8 cellular contexts compared by ENCODE assay signal in the genomic region with DNA sequence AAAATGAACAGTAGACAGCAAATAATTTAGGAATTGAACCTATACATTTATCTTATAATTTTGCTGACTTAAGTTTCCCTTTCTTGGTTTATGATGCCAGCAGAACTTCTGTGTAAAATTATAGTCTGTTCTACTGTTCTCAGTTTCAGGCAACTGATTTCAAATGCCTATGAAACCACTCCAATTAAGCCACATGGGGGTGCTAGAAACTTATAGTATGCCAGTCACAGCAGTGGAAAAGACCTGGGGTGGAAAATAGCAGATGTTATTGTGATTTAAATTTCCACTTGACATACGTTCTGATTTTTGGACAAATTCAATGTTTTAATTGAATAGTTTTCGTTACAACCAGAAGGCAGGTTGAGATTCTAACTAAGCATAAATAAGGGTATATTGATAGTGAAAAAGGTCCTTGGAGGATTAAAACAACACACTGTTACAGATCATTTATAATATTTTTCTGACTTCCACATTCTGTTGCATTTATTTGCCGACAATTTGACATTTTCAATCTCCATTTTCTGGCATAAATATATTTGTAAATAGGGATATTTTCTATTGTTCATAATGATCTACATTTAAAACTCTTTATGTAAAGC.
DNase-seq lines count a peak whose midpoint lies in the region; ATAC-seq, FAIRE-seq and TF ChIP-seq lines count a peak whose summit lies in the region.

No MANE protein-coding gene starts in this region.

- no peaks in the 10 kb centered on the region for H3K36me3 ChIP-seq in neural progenitor cell

- H3K27me3 ChIP-seq in neural progenitor cell = no peaks in the 10 kb centered on the region

- no peak overlapping the region for H3K4me3 Mint-ChIP-seq in neural progenitor cell
- no peak overlapping the region for H3K4me3 Mint-ChIP-seq in activated T-helper 17 cell treated with anti-CD3 and anti-CD28 coated beads, Interleukin-2, amount 50 U/mL, for 72 hours

- H3K4me1 ChIP-seq in neural progenitor cell = peaks cover 10% of the 10 kb centered on the region

- no peak overlapping the region for H2AFZ ChIP-seq in neural progenitor cell (replicated peaks)

- DNase-seq in D721Med (ENCODE audit: insufficient read length, low spot score) (no peak), NCI-H526 treated with DMSO at 0.1 percent for 48 hours (lab: John Stamatoyannopoulos, UW) (peak; percentile 39), coronary artery (ENCODE audit: low spot score) (no peak), neural progenitor cell (ENCODE audit: low spot score) (peak; percentile 66)
- no peak for DNase-seq in activated CD8-positive, alpha-beta memory T cell treated with anti-CD3 and anti-CD28 coated beads for 24 hours

- H3K27ac Mint-ChIP-seq in neural progenitor cell = no peak overlapping the region
- no peak overlapping the region for H3K27ac Mint-ChIP-seq in activated T-helper 17 cell treated with anti-CD3 and anti-CD28 coated beads, Interleukin-2, amount 50 U/mL, for 72 hours

- H3K4me3 ChIP-seq in coronary artery (no peak overlapping the region), neural progenitor cell (no peak overlapping the region)

- H3F3A ChIP-seq in neural progenitor cell (ENCODE audit: low read depth) = no peaks in the 10 kb centered on the region

- peak; percentile 68 for ATAC-seq in GM19452 (IDR thresholded peaks at IDR 0.05; ENCODE audit: unreplicated experiment)
- ATAC-seq in HG03565 (IDR thresholded peaks at IDR 0.05; ENCODE audit: unreplicated experiment) = peak; percentile 79
- ATAC-seq in activated T-helper 17 cell treated with anti-CD3 and anti-CD28 coated beads, Interleukin-2, amount 50 U/mL, for 72 hours (replicated peaks) = no peak

- no peaks in the 10 kb centered on the region for H3K36me3 Mint-ChIP-seq in neural progenitor cell
- H3K36me3 Mint-ChIP-seq in activated T-helper 17 cell treated with anti-CD3 and anti-CD28 coated beads, Interleukin-2, amount 50 U/mL, for 72 hours (ENCODE audit: low read depth) = no peaks in the 10 kb centered on the region

- H3K27ac ChIP-seq in coronary artery = no peak overlapping the region
- H3K27ac ChIP-seq in neural progenitor cell = no peak overlapping the region

- H3K9me3 ChIP-seq in neural progenitor cell (ENCODE audit: low read depth) = no peaks in the 10 kb centered on the region

- H3K4me2 ChIP-seq in neural progenitor cell = no peak overlapping the region

- H3K79me2 ChIP-seq in neural progenitor cell (ENCODE audit: low read depth) = no peaks in the 10 kb centered on the region

- TF ChIP-seq CTCF in D721Med (IDR thresholded peaks at IDR 0.05; ENCODE audit: insufficient read depth, missing control alignments) (peak; percentile 85), coronary artery (IDR thresholded peaks at IDR 0.05) (peak; percentile 33), neural progenitor cell (IDR thresholded peaks at IDR 0.05) (peak; percentile 80)

- peaks cover 6% of the 10 kb centered on the region for H3K4me1 Mint-ChIP-seq in neural progenitor cell
- no peaks in the 10 kb centered on the region for H3K4me1 Mint-ChIP-seq in activated T-helper 17 cell treated with anti-CD3 and anti-CD28 coated beads, Interleukin-2, amount 50 U/mL, for 72 hours

- no peaks in the 10 kb centered on the region for H4K20me1 ChIP-seq in neural progenitor cell (ENCODE audit: low read depth)

- FAIRE-seq in D721Med (lab: Jason Lieb, UNC) = peak; percentile 95

- no peak overlapping the region for H3K9ac ChIP-seq in neural progenitor cell

- H3K9me3 Mint-ChIP-seq in neural progenitor cell = no peaks in the 10 kb centered on the region
- H3K9me3 Mint-ChIP-seq in activated T-helper 17 cell treated with anti-CD3 and anti-CD28 coated beads, Interleukin-2, amount 50 U/mL, for 72 hours = no peaks in the 10 kb centered on the region

- no peaks in the 10 kb centered on the region for H3K27me3 Mint-ChIP-seq in neural progenitor cell (ENCODE audit: insufficient read depth, low read depth)
- H3K27me3 Mint-ChIP-seq in activated T-helper 17 cell treated with anti-CD3 and anti-CD28 coated beads, Interleukin-2, amount 50 U/mL, for 72 hours = peaks cover 4% of the 10 kb centered on the region

Comparison
In these comparisons a context has a peak if more than half of its experiments do, and no peak if none do; other contexts are left out.
1. DNase-seq: peak in NCI-H526 treated with DMSO at 0.1 percent for 48 hours (single experiment) and neural progenitor cell (single experiment); none in D721Med (single experiment), coronary artery (single experiment) and activated CD8-positive, alpha-beta memory T cell treated with anti-CD3 and anti-CD28 coated beads for 24 hours (single experiment).
2. CTCF ChIP-seq: peak in every context shown above with its lines; median percentile 85 in D721Med; 80 in neural progenitor cell; 33 in coronary artery.